Comparison of ENCODE assay signal across 26 cellular contexts in the genomic region with DNA sequence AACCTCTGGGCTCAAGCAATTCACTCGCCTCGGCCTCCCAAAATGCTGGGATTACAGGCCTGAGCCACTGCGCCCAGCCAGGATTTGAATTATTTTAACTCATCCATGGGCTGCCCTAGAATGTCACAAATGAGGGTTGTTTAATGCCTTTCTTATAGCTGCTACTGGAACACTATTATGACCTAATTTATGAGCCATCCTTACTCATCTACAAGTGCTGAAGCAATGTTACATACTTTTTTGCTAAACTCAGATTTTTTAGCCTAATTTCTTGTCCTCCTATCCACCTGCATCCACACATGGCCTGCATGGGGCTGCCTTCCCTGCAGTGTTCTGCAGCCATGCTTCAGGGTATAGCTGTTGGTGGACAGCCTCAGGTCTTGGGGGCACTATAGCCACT. TPM values are rescaled to one million over a fixed set of nuclear protein-coding genes. Genes with fewer than 3 reads are reported as not detected.
DNase-seq lines count a peak whose midpoint lies in the region; ATAC-seq, FAIRE-seq and TF ChIP-seq lines count a peak whose summit lies in the region.
"Had no signal": no experiment of that assay in that cellular context is flagged by ENCODE, and none has a peak within 500 bp of the region (broad histone marks: within the 10 kb centered on the region; RNA-seq: fewer than 3 reads in every experiment).

No MANE protein-coding gene starts in this region.

- intact Hi-C loops in aorta (cut with DNase I), result loop anchor here (5.0 kb wide), 2 partner anchors 122 to 232 kb away; no protein-coding TSS in a partner anchor
- intact Hi-C loops in PC-3 (cut with micrococcal nuclease), result no loop called here
- intact Hi-C loops in kidney (cut with DNase I), result loop anchor here (10.0 kb wide), 1 partner anchor 125 kb away; no protein-coding TSS in a partner anchor
- intact Hi-C loops in ascending aorta (cut with DNase I), result loop anchor here (10.0 kb wide), 1 partner anchor 205 kb away; a partner anchor contains a TSS

- FAIRE-seq in kidney (lab: Jason Lieb, UNC), result no peak
- FAIRE-seq: G401.6, GM12892 had no signal

- ATAC-seq in aorta (ENCODE audit: low FRiP score) (no peak), PC-3 (no peak)
- ATAC-seq: HCT116 had no signal

- H3K27ac ChIP-seq in VCaP, result peak overlapping the region; percentile 1
- no peak overlapping the region for H3K27ac ChIP-seq in aorta (ENCODE audit: low read depth in 1 of 2, low read length in 2 of 2)
- H3K27ac ChIP-seq in PC-3 (ENCODE audit: low read length), result no peak overlapping the region
- H3K27ac ChIP-seq in kidney (ENCODE audit: low read depth in 2 of 2, low read length in 2 of 2), result no peak overlapping the region
- no peak overlapping the region for H3K27ac ChIP-seq in ascending aorta
- H3K27ac ChIP-seq: BLaER1, SK-N-MC had no signal

- H3K4me2 ChIP-seq in PC-3 (ENCODE audit: low read length), result no peak overlapping the region
- H3K4me2 ChIP-seq: BLaER1 had no signal

- H3K9ac ChIP-seq in PC-3 (ENCODE audit: low read length) (no peak overlapping the region), kidney (ENCODE audit: low read length in 2 of 2) (no peak overlapping the region)
- H3K9ac ChIP-seq: BLaER1 had no signal

- no peak for TF ChIP-seq CTCF in VCaP (conservative IDR thresholded peaks at IDR 0.05)
- TF ChIP-seq CTCF in fibroblast of mammary gland (conservative IDR thresholded peaks at IDR 0.05; ENCODE audit: control insufficient read depth, insufficient read depth, low read depth, low read length), result no peak
- TF ChIP-seq CTCF in PC-3 (conservative IDR thresholded peaks at IDR 0.05; ENCODE audit: low read depth, low read length), result no peak
- no peak for TF ChIP-seq CTCF in kidney (IDR thresholded peaks at IDR 0.05; ENCODE audit: borderline replicate concordance, extremely low read depth, insufficient read depth)
- no peak for TF ChIP-seq CTCF in ascending aorta (IDR thresholded peaks at IDR 0.05)

- H3K9me3 ChIP-seq in aorta (ENCODE audit: control insufficient read depth, low read length) (no peaks in the 10 kb centered on the region), PC-3 (ENCODE audit: low read length) (no peaks in the 10 kb centered on the region), kidney (ENCODE audit: control insufficient read depth in 1 of 2, low read length in 2 of 2) (no peaks in the 10 kb centered on the region), ascending aorta (no peaks in the 10 kb centered on the region)
- H3K9me3 ChIP-seq: BLaER1, Caco-2 had no signal

- H3K4me3 ChIP-seq in fibroblast of mammary gland (ENCODE audit: control insufficient read depth, low read depth, low read length), result no peak overlapping the region
- no peak overlapping the region for H3K4me3 ChIP-seq in aorta (ENCODE audit: low read length in 2 of 2)
- no peak overlapping the region for H3K4me3 ChIP-seq in PC-3 (ENCODE audit: low read length)
- no peak overlapping the region for H3K4me3 ChIP-seq in kidney (ENCODE audit: low read length in 2 of 2)
- H3K4me3 ChIP-seq in ascending aorta, result no peak overlapping the region
- H3K4me3 ChIP-seq: BLaER1, SK-N-MC had no signal

- H3F3A ChIP-seq in PC-3 (ENCODE audit: low read length, unreplicated experiment), result no peaks in the 10 kb centered on the region

- no peaks in the 10 kb centered on the region for H3K9me2 ChIP-seq in PC-3 (replicated peaks; ENCODE audit: low read length)

- CTCF ChIA-PET in PC-3 (lab: Charles Lee), result interaction anchor here (0.7 kb wide), 1 partner anchor 127 kb away, joined by 3 read pairs; no protein-coding TSS in a partner anchor

- no peaks in the 10 kb centered on the region for H3K27me3 ChIP-seq in aorta (ENCODE audit: control insufficient read depth in 1 of 2, insufficient read depth in 2 of 2, low read length in 1 of 2)
- H3K27me3 ChIP-seq in PC-3 (ENCODE audit: low read length), result no peaks in the 10 kb centered on the region
- H3K27me3 ChIP-seq in ascending aorta, result no peaks in the 10 kb centered on the region
- H3K27me3 ChIP-seq: BLaER1 had no signal

- POLR2A ChIA-PET in PC-3 (lab: Charles Lee; ENCODE audit: unreplicated experiment), result no interaction called here

- DNase-seq in EH (ENCODE audit: low read depth), result peak; percentile 21
- peak; percentile 80 for DNase-seq in HCEC 1CT
- peak; percentile 65 for DNase-seq in fibroblast of mammary gland (ENCODE audit: low read depth)
- no peak for DNase-seq in aorta
- no peak for DNase-seq in PC-3
- no peak for DNase-seq in kidney
- DNase-seq in ascending aorta (ENCODE audit: low spot score in 2 of 2), result no peak
- DNase-seq: Caco-2; CD4-positive, alpha-beta memory T cell; DMS 273 treated with DMSO at 0.1 percent for 48 hours; DMS79 treated with DMSO at 0.1 percent for 48 hours; GOT3; Kasumi-1; NCI-H1417; NCI-H1694 treated with DMSO at 0.1 percent for 48 hours; NCI-H2081 treated with DMSO at 0.1 percent for 48 hours; NCI-H446; NCI-H526; RPMI8226; SHP77 treated with DMSO at 0.1 percent for 48 hours had no signal

- no peaks in the 10 kb centered on the region for H4K20me1 ChIP-seq in PC-3 (ENCODE audit: low read length)
- H4K20me1 ChIP-seq: BLaER1 had no signal

- no peaks in the 10 kb centered on the region for H3K79me2 ChIP-seq in PC-3 (ENCODE audit: low read length)

- H3K4me1 ChIP-seq in aorta (ENCODE audit: control insufficient read depth in 1 of 2, insufficient read depth in 2 of 2, low read length in 2 of 2) (no peaks in the 10 kb centered on the region), PC-3 (ENCODE audit: insufficient read depth, low read length) (peaks cover 13% of the 10 kb centered on the region), kidney (ENCODE audit: control insufficient read depth in 1 of 2, insufficient read depth in 1 of 2, low read depth in 1 of 2, low read length in 2 of 2) (no peaks in the 10 kb centered on the region), ascending aorta (no peaks in the 10 kb centered on the region)
- H3K4me1 ChIP-seq: Caco-2 had no signal

- no TSS peak for BruUV-seq in PC-3 (replicated peaks; lab: Mats Ljungman, UMichigan)

- no peak overlapping the region for H2AFZ ChIP-seq in PC-3 (ENCODE audit: low read length)

- H3K36me3 ChIP-seq in aorta (ENCODE audit: control insufficient read depth in 1 of 2, insufficient read depth in 2 of 2, low read length in 1 of 2) (peaks cover 0 to 2% of the 10 kb centered on the region in 2 donors), PC-3 (ENCODE audit: low read depth, low read length) (peaks cover 19% of the 10 kb centered on the region), kidney (ENCODE audit: control insufficient read depth in 1 of 2, insufficient read depth in 2 of 2, low read length in 2 of 2) (peaks cover 10 to 13% of the 10 kb centered on the region in 2 donors), ascending aorta (peaks cover 0 to 6% of the 10 kb centered on the region in 2 donors)

- WGBS in aorta, 2 donors, result 97 to 100% methylated on average over 3 of the region's 3 CpGs

RNA-seq across cellular contexts. Expression of a gene that starts 59.9 kb away (rescaled TPM):
- 1 to 10 TPM; 3.1 TPM for total RNA-seq in aorta
- polyA plus RNA-seq in aorta, result 1 to 10 TPM; 2.5 to 3.6 TPM
- 7.3 and 8.6 TPM in 2 replicates for total RNA-seq in PC-3 (2014; rRNA removed)
- 8.9 TPM for total RNA-seq in kidney
- 19.3 TPM for polyA plus RNA-seq in kidney (ENCODE audit: insufficient read depth, low read depth, low replicate concordance)
- total RNA-seq in ascending aorta, result 0.43 TPM

RNA-seq across cellular contexts. Expression of a gene that starts 59.9 kb away (rescaled TPM):
- total RNA-seq in aorta (1 to 10 TPM; 5.2 to 8.7 TPM), PC-3 (2014; rRNA removed) (10.0 and 10.6 TPM in 2 replicates), kidney (18.0 TPM), ascending aorta (3.9 TPM)
- polyA plus RNA-seq in aorta (1 to 10 TPM; 1.9 to 5.0 TPM), kidney (ENCODE audit: insufficient read depth, low read depth, low replicate concordance) (12.5 TPM)

Comparison
In these comparisons a context has a peak if more than half of its experiments do, and no peak if none do; other contexts are left out.
1. DNase-seq: peak in EH (single experiment), HCEC 1CT (single experiment) and fibroblast of mammary gland (single experiment); none in aorta (0 of 2), PC-3 (single experiment), kidney (single experiment) and ascending aorta (0 of 2).